1 cellular context compared by ENCODE assay signal in the genomic region with DNA sequence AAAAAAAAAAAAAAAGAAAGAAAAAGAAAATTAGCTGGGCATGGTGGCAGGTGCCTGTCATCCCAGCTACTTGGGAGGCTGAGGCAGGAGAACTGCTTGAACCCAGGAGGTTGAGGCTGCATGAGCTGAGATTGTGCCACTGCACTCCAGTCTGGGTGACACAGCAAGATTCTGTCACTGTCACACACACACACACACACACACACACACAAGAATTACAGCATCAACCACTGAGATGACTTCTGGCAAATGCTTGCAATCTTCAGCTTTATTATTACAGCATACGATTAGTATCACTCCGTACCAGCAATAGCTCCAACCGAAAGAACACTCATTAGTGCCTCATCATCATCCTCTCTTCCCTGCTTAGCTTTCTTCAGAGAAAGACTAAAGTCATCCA.
TF ChIP-seq lines count a peak whose summit lies in the region.

No MANE protein-coding gene starts in this region.

TF ChIP-seq in WTC11, 78 proteins besides CTCF, POLR2A, EP300 and RAD21 (continued from another document):
- TF ChIP-seq, protein P1, sequence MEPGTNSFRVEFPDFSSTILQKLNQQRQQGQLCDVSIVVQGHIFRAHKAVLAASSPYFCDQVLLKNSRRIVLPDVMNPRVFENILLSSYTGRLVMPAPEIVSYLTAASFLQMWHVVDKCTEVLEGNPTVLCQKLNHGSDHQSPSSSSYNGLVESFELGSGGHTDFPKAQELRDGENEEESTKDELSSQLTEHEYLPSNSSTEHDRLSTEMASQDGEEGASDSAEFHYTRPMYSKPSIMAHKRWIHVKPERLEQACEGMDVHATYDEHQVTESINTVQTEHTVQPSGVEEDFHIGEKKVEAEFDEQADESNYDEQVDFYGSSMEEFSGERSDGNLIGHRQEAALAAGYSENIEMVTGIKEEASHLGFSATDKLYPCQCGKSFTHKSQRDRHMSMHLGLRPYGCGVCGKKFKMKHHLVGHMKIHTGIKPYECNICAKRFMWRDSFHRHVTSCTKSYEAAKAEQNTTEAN (CRISPR knock-in tag; IDR thresholded peaks at IDR 0.05): no peak
- no peak for TF ChIP-seq MXD4 (CRISPR knock-in tag; IDR thresholded peaks at IDR 0.05; ENCODE audit: borderline replicate concordance)
- no peak for TF ChIP-seq TCF7 (CRISPR knock-in tag; IDR thresholded peaks at IDR 0.05; ENCODE audit: low read depth)
